ENCODE assay signal across 16 cellular contexts in the genomic region with DNA sequence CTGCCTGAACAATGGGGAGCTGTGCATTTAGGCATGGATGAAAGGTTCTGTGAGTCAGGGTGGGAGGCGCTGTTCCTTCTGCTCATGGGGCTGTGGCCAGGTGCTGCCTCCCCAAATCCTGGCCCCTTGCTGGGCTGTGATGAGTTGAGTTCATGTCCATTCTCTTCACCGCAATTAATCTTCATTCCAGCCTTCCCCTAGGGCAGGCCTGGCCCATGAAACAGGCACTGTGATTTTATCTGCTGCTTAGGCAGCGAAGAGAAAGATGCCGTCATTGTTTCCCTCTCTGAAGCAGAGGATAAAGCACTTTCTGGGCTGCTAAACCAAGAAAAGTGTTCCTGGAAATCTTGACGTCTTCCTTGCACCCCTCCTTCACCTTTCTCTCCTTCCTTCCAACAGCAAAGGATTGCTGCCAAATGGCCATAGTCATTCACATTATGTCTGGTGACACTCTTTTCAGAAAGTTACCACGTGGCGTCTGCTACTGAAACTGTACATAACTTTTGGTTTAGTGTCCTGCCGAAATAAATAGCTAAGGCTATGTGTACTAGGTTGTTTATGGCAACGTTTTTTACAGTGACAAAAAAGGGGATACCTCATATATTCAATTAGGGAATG.
DNase-seq lines count a peak whose midpoint lies in the region; ATAC-seq and TF ChIP-seq lines count a peak whose summit lies in the region.
"Had no signal": no experiment of that assay in that cellular context is flagged by ENCODE, and none has a peak within 500 bp of the region (broad histone marks: within the 10 kb centered on the region; RNA-seq: fewer than 3 reads in every experiment).

No MANE protein-coding gene starts in this region.

- H3K4me3 Mint-ChIP-seq in neural progenitor cell = peak overlapping the region; percentile 21
- no peak overlapping the region for H3K4me3 Mint-ChIP-seq in immature natural killer cell

- H3K9me3 ChIP-seq in BE2C (no peaks in the 10 kb centered on the region; the same call in 1 of the 2 replicates), SK-N-SH (no peaks in the 10 kb centered on the region), neural progenitor cell (ENCODE audit: low read depth) (no peaks in the 10 kb centered on the region)

- H3K4me1 Mint-ChIP-seq in neural progenitor cell (peaks cover 21% of the 10 kb centered on the region), immature natural killer cell (peaks cover 7 to 14% of the 10 kb centered on the region in 2 donors)

- no peak overlapping the region for H2AFZ ChIP-seq in SK-N-SH (ENCODE audit: low read depth)
- no peak overlapping the region for H2AFZ ChIP-seq in neural progenitor cell (replicated peaks)
- H2AFZ ChIP-seq: PC-9 had no signal

- H3K36me3 Mint-ChIP-seq in neural progenitor cell (no peaks in the 10 kb centered on the region), immature natural killer cell (no peaks in the 10 kb centered on the region)

- peak; percentile 43 for TF ChIP-seq RAD21 in SK-N-SH (IDR thresholded peaks at IDR 0.05; ENCODE audit: low read length)

- H3K9me2 ChIP-seq in SK-N-SH = no peaks in the 10 kb centered on the region

- 50% methylated on average over 8 of the region's 9 CpGs for WGBS in SK-N-SH (ENCODE audit: low lambda C conversion rate)

- POLR2A ChIA-PET in SK-N-SH (lab: Yijun Ruan, JAX) = interaction anchor here (1.0 kb wide), 1 partner anchor 70 kb away, joined by 4 read pairs; no protein-coding TSS in a partner anchor

- CTCF ChIA-PET in SK-N-SH (lab: Yijun Ruan, JAX) = interaction anchor here (1.3 to 3.2 kb wide), 4 partner anchors 10 to 801 kb away, joined by 3 to 15 read pairs (median 4); no protein-coding TSS in a partner anchor

- H4K20me1 ChIP-seq in SK-N-SH (ENCODE audit: insufficient read depth) (no peaks in the 10 kb centered on the region), neural progenitor cell (ENCODE audit: low read depth) (no peaks in the 10 kb centered on the region)
- H4K20me1 ChIP-seq: BLaER1 treated with 17β-estradiol and CSF1 and Interleukin-3, amounts not matched to agents 10 nM and 100 nM had no signal

- H3K9ac ChIP-seq in SK-N-SH (no peak overlapping the region), neural progenitor cell (no peak overlapping the region)
- H3K9ac ChIP-seq: BLaER1 treated with 17β-estradiol and CSF1 and Interleukin-3, amounts not matched to agents 10 nM and 100 nM had no signal

- H3K4me1 ChIP-seq in BE2C (peaks cover 25% of the 10 kb centered on the region), SK-N-SH (ENCODE audit: control insufficient read depth in 1 of 2, insufficient read depth in 2 of 2, low read depth in 1 of 2, low read length in 1 of 2) (peaks cover 0 to 40% of the 10 kb centered on the region in 2 experiments; a peak in 2 of 4 replicates), neural progenitor cell (no peaks in the 10 kb centered on the region)

- H3F3A ChIP-seq in SK-N-SH (replicated peaks; ENCODE audit: insufficient read depth) (no peaks in the 10 kb centered on the region), neural progenitor cell (ENCODE audit: low read depth) (no peaks in the 10 kb centered on the region)

- no peaks in the 10 kb centered on the region for H3K36me3 ChIP-seq in BE2C
- H3K36me3 ChIP-seq in SK-N-SH (replicated peaks in 1 of 2; ENCODE audit: control insufficient read depth in 1 of 2, insufficient read depth in 2 of 2, low read length in 1 of 2) = no peaks in the 10 kb centered on the region
- no peaks in the 10 kb centered on the region for H3K36me3 ChIP-seq in neural progenitor cell
- H3K36me3 ChIP-seq: BLaER1 treated with 17β-estradiol and CSF1 and Interleukin-3, amounts not matched to agents 10 nM and 100 nM had no signal

- H3K79me2 ChIP-seq in SK-N-SH (ENCODE audit: insufficient read depth) (no peaks in the 10 kb centered on the region), neural progenitor cell (ENCODE audit: low read depth) (no peaks in the 10 kb centered on the region)

- H3K4me3 ChIP-seq in BE2C (ENCODE audit: low read depth, low read length) (peak overlapping the region; percentile 46), SK-N-SH (ENCODE audit: low read depth in 2 of 2, low read length in 1 of 2) (no peak overlapping the region), fibroblast of the aortic adventitia (ENCODE audit: low read depth, low read length) (no peak overlapping the region), neural progenitor cell (no peak overlapping the region)
- H3K4me3 ChIP-seq: BLaER1 treated with 17β-estradiol and CSF1 and Interleukin-3, amounts not matched to agents 10 nM and 100 nM; GM12878; PC-9 had no signal

- DNase-seq in BE2C = peak; percentile 86
- DNase-seq in SK-N-SH = peak; percentile 75
- DNase-seq in fibroblast of the aortic adventitia (ENCODE audit: low read depth) = peak; percentile 37
- DNase-seq in neural progenitor cell (ENCODE audit: low spot score) = no peak
- DNase-seq in immature natural killer cell = no peak
- no peak for DNase-seq in KG1 (lab: John Stamatoyannopoulos, UW)
- DNase-seq in NCI-H1930 (lab: John Stamatoyannopoulos, UW) = no peak
- DNase-seq: DMS79 treated with DMSO at 0.1 percent for 48 hours, NCI-H1048, NCI-H2081 treated with DMSO at 0.1 percent for 48 hours, NCI-H2227 treated with DMSO at 0.1 percent for 48 hours, NCI-H524, PC-9 had no signal

- peak overlapping the region in 1 of 2 experiments; percentile 69; a peak in 2 of 4 replicates for H3K27ac ChIP-seq in SK-N-SH (ENCODE audit: low read depth in 2 of 2, low read length in 1 of 2)
- H3K27ac ChIP-seq in neural progenitor cell = no peak overlapping the region
- H3K27ac ChIP-seq: PC-9 had no signal

- ATAC-seq in GM18867 (IDR thresholded peaks at IDR 0.05; ENCODE audit: unreplicated experiment) = no peak
- ATAC-seq: GM12878 had no signal

- H3K27me3 Mint-ChIP-seq in neural progenitor cell (ENCODE audit: insufficient read depth, low read depth) (peaks cover 4% of the 10 kb centered on the region), immature natural killer cell (ENCODE audit: low read depth in 3 of 3) (peaks cover 0 to 5% (median 5%) of the 10 kb centered on the region in 3 donors)

- peak overlapping the region; percentile 5 for H3K27ac Mint-ChIP-seq in neural progenitor cell
- H3K27ac Mint-ChIP-seq in immature natural killer cell = no peak overlapping the region

- TF ChIP-seq EP300 in SK-N-SH (IDR thresholded peaks at IDR 0.05; ENCODE audit: borderline replicate concordance in 1 of 2, low read depth in 1 of 2, low read length in 1 of 2) = peak in 1 of 2 experiments; percentile 95; a peak in 2 of 4 replicates

- H3K9me3 Mint-ChIP-seq in neural progenitor cell (peaks cover 2% of the 10 kb centered on the region), immature natural killer cell (peaks cover 0 to 3% (median 0%) of the 10 kb centered on the region in 6 donors)

- TF ChIP-seq CTCF in BE2C (IDR thresholded peaks at IDR 0.05; ENCODE audit: low read depth, low read length) = peak; percentile 29
- TF ChIP-seq CTCF in SK-N-SH (IDR thresholded peaks at IDR 0.05) = no peak
- TF ChIP-seq CTCF in fibroblast of the aortic adventitia (IDR thresholded peaks at IDR 0.05; ENCODE audit: insufficient read depth, low read length) = no peak
- no peak for TF ChIP-seq CTCF in neural progenitor cell (IDR thresholded peaks at IDR 0.05)

- H3K27me3 ChIP-seq in BE2C (no peaks in the 10 kb centered on the region), SK-N-SH (ENCODE audit: insufficient read depth) (no peaks in the 10 kb centered on the region), neural progenitor cell (no peaks in the 10 kb centered on the region)
- H3K27me3 ChIP-seq: BLaER1 treated with 17β-estradiol and CSF1 and Interleukin-3, amounts not matched to agents 10 nM and 100 nM had no signal

- H3K4me2 ChIP-seq in SK-N-SH = no peak overlapping the region
- H3K4me2 ChIP-seq in neural progenitor cell = no peak overlapping the region
- H3K4me2 ChIP-seq: PC-9 had no signal

TF ChIP-seq in SK-N-SH, 30 proteins besides CTCF, POLR2A, EP300 and RAD21:
- TF ChIP-seq GATA2 (CRISPR knock-in tag; IDR thresholded peaks at IDR 0.05) (peak; percentile 98), FOSL2 (IDR thresholded peaks at IDR 0.05; ENCODE audit: borderline replicate concordance, low read depth) (no peak), NFIC (IDR thresholded peaks at IDR 0.05; ENCODE audit: borderline replicate concordance) (no peak), CHD2 (IDR thresholded peaks at IDR 0.05; ENCODE audit: low read length, partially characterized antibody) (peak; percentile 85), SMC3 (IDR thresholded peaks at IDR 0.05; ENCODE audit: low read depth, low read length) (no peak), MXI1 (IDR thresholded peaks at IDR 0.05; ENCODE audit: low read depth, low read length) (peak; percentile 41; the same call in 1 of the 2 replicates), RCOR1 (IDR thresholded peaks at IDR 0.05; ENCODE audit: low read length) (peak; percentile 97), TCF12 (IDR thresholded peaks at IDR 0.05) (peak; percentile 39; the same call in 1 of the 2 replicates), RFX5 (IDR thresholded peaks at IDR 0.05; ENCODE audit: low read length) (0 out of 2 replicates have a peak, but pooled peaks have one; percentile 18), FOXJ3 (CRISPR knock-in tag; IDR thresholded peaks at IDR 0.05) (peak; percentile 87), ELF1 (IDR thresholded peaks at IDR 0.05) (no peak)
- TF ChIP-seq, protein P1, sequence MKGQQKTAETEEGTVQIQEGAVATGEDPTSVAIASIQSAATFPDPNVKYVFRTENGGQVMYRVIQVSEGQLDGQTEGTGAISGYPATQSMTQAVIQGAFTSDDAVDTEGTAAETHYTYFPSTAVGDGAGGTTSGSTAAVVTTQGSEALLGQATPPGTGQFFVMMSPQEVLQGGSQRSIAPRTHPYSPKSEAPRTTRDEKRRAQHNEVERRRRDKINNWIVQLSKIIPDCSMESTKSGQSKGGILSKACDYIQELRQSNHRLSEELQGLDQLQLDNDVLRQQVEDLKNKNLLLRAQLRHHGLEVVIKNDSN (IDR thresholded peaks at IDR 0.05; ENCODE audit: borderline replicate concordance, low read depth) = no peak

Comparison
In these comparisons a context has a peak if more than half of its experiments do, and no peak if none do; other contexts are left out.
1. DNase-seq: peak in BE2C (single experiment), SK-N-SH (single experiment) and fibroblast of the aortic adventitia (single experiment); none in neural progenitor cell (single experiment), immature natural killer cell (0 of 3), KG1 (single experiment) and NCI-H1930 (0 of 2).